30 cellular contexts compared by ENCODE assay signal in the genomic region with DNA sequence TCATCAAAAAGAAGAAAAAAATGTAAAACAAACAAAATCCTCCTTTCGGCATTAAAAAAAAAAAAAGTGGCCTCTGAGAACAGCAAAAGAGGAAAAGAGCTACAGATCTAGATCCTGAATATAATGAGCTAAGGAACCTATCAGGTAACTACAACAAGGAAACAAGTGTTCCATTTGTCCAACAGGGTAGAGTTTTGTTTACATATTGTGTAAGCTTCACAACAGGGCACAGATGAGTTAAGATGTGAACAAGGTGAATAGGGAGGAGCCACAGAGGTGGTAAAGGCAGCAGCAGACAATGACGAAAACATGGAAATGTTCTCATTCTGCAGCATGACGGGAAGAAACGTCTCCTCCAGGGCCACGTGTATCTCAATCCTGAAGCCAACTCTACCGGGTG. TPM values are rescaled to one million over a fixed set of nuclear protein-coding genes. Genes with fewer than 3 reads are reported as not detected.
"Had no signal": no experiment of that assay in that cellular context is flagged by ENCODE, and none has a peak within 500 bp of the region (broad histone marks: within the 10 kb centered on the region; RNA-seq: fewer than 3 reads in every experiment).

No MANE protein-coding gene starts in this region.

- H3K27me3 Mint-ChIP-seq: effector memory CD8-positive, alpha-beta T cell; memory B cell; naive B cell; stimulated activated naive CD8-positive, alpha-beta T cell treated with anti-CD3 and anti-CD28 coated beads, Interleukin-15, Interleukin-2, amounts not matched to agents 100 ng/mL and 50 ng/mL, for 24 hours had no signal

- H2AFZ ChIP-seq: neural progenitor cell had no signal

- H3K27ac ChIP-seq: adrenal gland, epithelial cell of prostate, foreskin keratinocyte, neural progenitor cell, prostate gland, right atrium auricular region, skin epidermis, tibial nerve had no signal

- H3K9ac ChIP-seq: neural progenitor cell had no signal

- H3K4me3 Mint-ChIP-seq: activated T-cell treated with anti-CD3 and anti-CD28 coated beads, Interleukin-2, amount 50 U/mL, for 4 hours; effector memory CD8-positive, alpha-beta T cell; memory B cell; naive B cell; neural progenitor cell; stimulated activated naive CD8-positive, alpha-beta T cell treated with anti-CD3 and anti-CD28 coated beads, Interleukin-15, Interleukin-2, amounts not matched to agents 100 ng/mL and 50 ng/mL, for 24 hours had no signal

- H3K9me3 ChIP-seq: adrenal gland, prostate gland, right atrium auricular region, tibial nerve had no signal

- FAIRE-seq: astrocyte, kidney, urothelium cell line had no signal

- H3K36me3 ChIP-seq: prostate gland had no signal

- H3K27me3 ChIP-seq: adrenal gland, foreskin keratinocyte, neural progenitor cell, right atrium auricular region, tibial nerve had no signal

- DNase-seq: activated CD4-positive, alpha-beta T cell treated with anti-CD3 and anti-CD28 coated beads, Interleukin-2, amount 50 U/mL, for 1 hour; activated CD8-positive, alpha-beta memory T cell treated with anti-CD3 and anti-CD28 coated beads, Interleukin-2, amount 50 U/mL, for 4 hours; activated effector memory CD4-positive, alpha-beta T cell treated with anti-CD3 and anti-CD28 coated beads, Interleukin-2, amount 50 U/mL, for 16 hours; activated T-cell treated with anti-CD3 and anti-CD28 coated beads, Interleukin-2, amount 50 U/mL, for 4 hours; adrenal gland; effector memory CD8-positive, alpha-beta T cell; foreskin keratinocyte; hypothalamus; kidney; left ventricle myocardium superior; naive B cell; stimulated activated CD4-positive, alpha-beta T cell treated with anti-CD3 and anti-CD28 coated beads, Interleukin-15, amount 100 ng/mL, for 24 hours; stimulated activated CD4-positive, alpha-beta T cell treated with anti-CD3 and anti-CD28 coated beads, Interleukin-2, amount 100 ng/mL, for 48 hours; T-helper 1 cell; T1000 had no signal

- H3K9me3 Mint-ChIP-seq: activated naive CD4-positive, alpha-beta T cell treated with anti-CD3 and anti-CD28 coated beads, Interleukin-2, amount 50 U/mL, for 72 hours; activated T-cell treated with anti-CD3 and anti-CD28 coated beads, Interleukin-2, amount 50 U/mL, for 4 hours; effector memory CD8-positive, alpha-beta T cell; memory B cell; naive B cell; neural progenitor cell; stimulated activated naive CD8-positive, alpha-beta T cell treated with anti-CD3 and anti-CD28 coated beads, Interleukin-15, Interleukin-2, amounts not matched to agents 100 ng/mL and 50 ng/mL, for 24 hours had no signal

- ATAC-seq: activated naive CD4-positive, alpha-beta T cell treated with anti-CD3 and anti-CD28 coated beads, Interleukin-2, amount 50 U/mL, for 72 hours; activated T-cell treated with anti-CD3 and anti-CD28 coated beads, Interleukin-2, amount 50 U/mL, for 4 hours; effector memory CD8-positive, alpha-beta T cell; foreskin keratinocyte; left ventricle myocardium superior had no signal

- H3K27ac Mint-ChIP-seq: memory B cell; naive B cell; neural progenitor cell; stimulated activated naive CD8-positive, alpha-beta T cell treated with anti-CD3 and anti-CD28 coated beads, Interleukin-15, Interleukin-2, amounts not matched to agents 100 ng/mL and 50 ng/mL, for 24 hours had no signal

- H3K4me1 ChIP-seq: adrenal gland, foreskin keratinocyte, neural progenitor cell, prostate gland, right atrium auricular region, tibial nerve had no signal

- H3K4me1 Mint-ChIP-seq: memory B cell, naive B cell, neural progenitor cell had no signal

- H3K4me2 ChIP-seq: neural progenitor cell had no signal

- H3K4me3 ChIP-seq: adrenal gland, neural progenitor cell, prostate gland, right atrium auricular region, skin epidermis, tibial nerve had no signal

RNA-seq across cellular contexts. Expression of gene ACTL7A, which starts 57.5 kb away (rescaled TPM):
- total RNA-seq: activated naive CD4-positive, alpha-beta T cell treated with anti-CD3 and anti-CD28 coated beads, Interleukin-2, amount 50 U/mL, for 72 hours; activated T-cell treated with anti-CD3 and anti-CD28 coated beads, Interleukin-2, amount 50 U/mL, for 4 hours; adrenal gland; astrocyte; dermis microvascular lymphatic vessel endothelial cell; fibroblast of lung; foreskin keratinocyte; kidney; left ventricle myocardium superior; mononuclear cell; osteocyte; right atrium auricular region; tibial nerve had no signal
- polyA plus RNA-seq: adrenal gland, fibroblast of lung, foreskin keratinocyte had no signal
